Comparison of ENCODE assay signal across 18 cellular contexts in the genomic region with DNA sequence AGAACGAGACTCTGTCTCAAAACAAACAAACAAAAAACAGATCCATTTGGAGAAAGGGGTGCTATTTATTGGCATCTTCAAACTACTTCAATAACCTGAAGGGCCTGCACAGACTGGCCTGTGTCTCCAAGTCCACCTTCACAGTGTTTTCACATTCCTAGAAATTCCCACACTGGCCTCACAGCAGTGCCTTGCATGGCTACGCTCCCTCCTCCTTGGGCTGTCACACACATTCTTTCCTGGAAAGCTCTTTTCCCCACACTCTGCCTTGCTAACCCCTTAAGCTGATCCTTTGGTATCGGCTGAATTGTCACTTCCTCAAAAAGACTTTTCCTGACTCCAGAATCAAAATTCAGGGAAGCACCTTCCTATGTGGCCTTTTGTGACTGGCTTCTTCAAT. TPM values are rescaled to one million over a fixed set of nuclear protein-coding genes. Genes with fewer than 3 reads are reported as not detected.
DNase-seq lines count a peak whose midpoint lies in the region; ATAC-seq and TF ChIP-seq lines count a peak whose summit lies in the region.
"Had no signal": no experiment of that assay in that cellular context is flagged by ENCODE, and none has a peak within 500 bp of the region (broad histone marks: within the 10 kb centered on the region; RNA-seq: fewer than 3 reads in every experiment).

No MANE protein-coding gene starts in this region.

- no peak overlapping the region for H2BK12ac ChIP-seq in neuronal stem cell (ENCODE audit: low read length)

- intact Hi-C loops in psoas muscle (cut with DNase I), result no loop called here

- no peak overlapping the region for H2BK15ac ChIP-seq in neuronal stem cell (ENCODE audit: low read length)

- DNase-seq in ELF-1 (ENCODE audit: low read depth, low spot score) (peak; percentile 12), WTC11 (ENCODE audit: low spot score) (no peak), iPS-NIHi11 (ENCODE audit: low spot score) (peak; percentile 8), neuronal stem cell (ENCODE audit: low spot score) (no peak), NCI-H69 (lab: John Stamatoyannopoulos, UW) (no peak), psoas muscle (no peak)
- DNase-seq: 8988T; CD4-positive, alpha-beta memory T cell; DMS79 treated with DMSO at 0.1 percent for 48 hours; HFFc6 had no signal

- H2AK5ac ChIP-seq in neuronal stem cell (ENCODE audit: low read depth, low read length), result no peak overlapping the region

- H3K36me3 Mint-ChIP-seq in WTC11, result no peaks in the 10 kb centered on the region
- H3K36me3 Mint-ChIP-seq: CD4-positive, alpha-beta memory T cell had no signal

- no CpG with 5 or more reads among the region's 3 CpGs for WGBS in neuronal stem cell (ENCODE audit: extremely low coverage in 2 of 2, insufficient read length in 2 of 2, insufficient replicate concordance in 1 of 2), 2 donors
- WGBS in psoas muscle, 3 donors, result 90 to 93% (median 93%) methylated on average over 3 of the region's 3 CpGs

- no peak overlapping the region for H3K27ac Mint-ChIP-seq in WTC11
- H3K27ac Mint-ChIP-seq: HFFc6 had no signal

- H3K9ac ChIP-seq in neuronal stem cell (ENCODE audit: low read depth, low read length, poor library complexity), result no peak overlapping the region
- H3K9ac ChIP-seq: BLaER1 had no signal

- H3K27me3 Mint-ChIP-seq in WTC11 (ENCODE audit: low read depth), result no peaks in the 10 kb centered on the region
- H3K27me3 Mint-ChIP-seq: IgD-negative memory B cell had no signal

- H3K4me3 Mint-ChIP-seq in WTC11, result no peak overlapping the region
- H3K4me3 Mint-ChIP-seq: CD14-positive monocyte; CD4-positive, alpha-beta memory T cell; HFFc6; IgD-negative memory B cell had no signal

- H2BK120ac ChIP-seq in neuronal stem cell (ENCODE audit: low read depth, low read length), result no peak overlapping the region

- ATAC-seq in WTC11 (peak; percentile 53; the same call in 1 of the 2 replicates), HG03139 (IDR thresholded peaks at IDR 0.05; ENCODE audit: unreplicated experiment) (no peak), psoas muscle (no peak), GM18867 (IDR thresholded peaks at IDR 0.05; ENCODE audit: unreplicated experiment) (no peak)
- ATAC-seq: GM12878, HepG2 had no signal

- H3K9me3 ChIP-seq in neuronal stem cell (replicated peaks in 1 of 2; ENCODE audit: control insufficient read depth in 2 of 2, insufficient read depth in 1 of 2, low read depth in 1 of 2, low read length in 2 of 2) (no peaks in the 10 kb centered on the region), psoas muscle (no peaks in the 10 kb centered on the region)
- H3K9me3 ChIP-seq: HAP-1 had no signal

- no peak for TF ChIP-seq CTCF in WTC11 (IDR thresholded peaks at IDR 0.05)
- no peak for TF ChIP-seq CTCF in psoas muscle (IDR thresholded peaks at IDR 0.05)

- no peak overlapping the region for H4K8ac ChIP-seq in neuronal stem cell (ENCODE audit: low read depth, low read length)

- H3K27ac ChIP-seq in neuronal stem cell (replicated peaks; ENCODE audit: low read length) (no peak overlapping the region), psoas muscle (no peak overlapping the region)
- H3K27ac ChIP-seq: BLaER1 had no signal

- H3K18ac ChIP-seq in neuronal stem cell (ENCODE audit: low read length), result peak overlapping the region; percentile 74

- no peak overlapping the region for H3K14ac ChIP-seq in neuronal stem cell (ENCODE audit: low read length)

- H3K36me3 ChIP-seq in neuronal stem cell (replicated peaks in 1 of 2; ENCODE audit: control insufficient read depth in 2 of 2, insufficient read depth in 2 of 2, low read length in 2 of 2) (no peaks in the 10 kb centered on the region), psoas muscle (ENCODE audit: insufficient read depth in 1 of 2, low read depth in 1 of 2) (no peaks in the 10 kb centered on the region)
- H3K36me3 ChIP-seq: BLaER1, HAP-1 had no signal

- no peak overlapping the region for H3K23ac ChIP-seq in neuronal stem cell (ENCODE audit: low read depth, low read length, poor library complexity)

- no peaks in the 10 kb centered on the region for H3K27me3 ChIP-seq in neuronal stem cell (ENCODE audit: control insufficient read depth in 3 of 3, insufficient read depth in 3 of 3, low read depth in 1 of 3, low read length in 3 of 3)
- H3K27me3 ChIP-seq in psoas muscle (ENCODE audit: insufficient read depth in 3 of 3, low read length in 2 of 3), result no peaks in the 10 kb centered on the region
- H3K27me3 ChIP-seq: BLaER1 had no signal

- H3K4ac ChIP-seq in neuronal stem cell (ENCODE audit: low read length), result no peak overlapping the region

- POLR2A ChIA-PET in WTC11 (lab: Charles Lee), result no interaction called here

- H4K91ac ChIP-seq in neuronal stem cell (ENCODE audit: low read depth, low read length, poor library complexity), result no peak overlapping the region

- H3K4me3 ChIP-seq in neuronal stem cell (ENCODE audit: low read length in 2 of 2), result no peak overlapping the region
- no peak overlapping the region for H3K4me3 ChIP-seq in psoas muscle
- H3K4me3 ChIP-seq: BLaER1, GM12878, HAP-1 had no signal

- H2BK5ac ChIP-seq in neuronal stem cell (ENCODE audit: low read length), result no peak overlapping the region

- no peaks in the 10 kb centered on the region for H3K79me1 ChIP-seq in neuronal stem cell (ENCODE audit: low read depth, low read length)

- no peak overlapping the region for H2AFZ ChIP-seq in neuronal stem cell (ENCODE audit: low read length)

- H3K4me1 ChIP-seq in neuronal stem cell (ENCODE audit: control insufficient read depth in 2 of 2, insufficient read depth in 1 of 2, low read depth in 1 of 2, low read length in 2 of 2) (no peaks in the 10 kb centered on the region), psoas muscle (no peaks in the 10 kb centered on the region)
- H3K4me1 ChIP-seq: HAP-1 had no signal

- H3K9me3 Mint-ChIP-seq in WTC11, result no peaks in the 10 kb centered on the region
- H3K9me3 Mint-ChIP-seq: HFFc6, IgD-negative memory B cell had no signal

- CTCF ChIA-PET in WTC11 (lab: Charles Lee), result interaction anchor here (0.9 kb wide), 1 partner anchor 161 kb away, joined by 3 read pairs; no protein-coding TSS in a partner anchor

- H3K4me2 ChIP-seq in neuronal stem cell (ENCODE audit: insufficient read depth, low read length, poor library complexity, severe bottlenecking), result no peak overlapping the region
- H3K4me2 ChIP-seq: BLaER1 had no signal

- H3K4me1 Mint-ChIP-seq in WTC11, result 0 out of 2 replicates have a peak, but pooled peaks cover 5% of the 10 kb centered on the region

TF ChIP-seq in WTC11, 78 proteins besides CTCF, POLR2A, EP300 and RAD21:
- TF ChIP-seq, protein P1, sequence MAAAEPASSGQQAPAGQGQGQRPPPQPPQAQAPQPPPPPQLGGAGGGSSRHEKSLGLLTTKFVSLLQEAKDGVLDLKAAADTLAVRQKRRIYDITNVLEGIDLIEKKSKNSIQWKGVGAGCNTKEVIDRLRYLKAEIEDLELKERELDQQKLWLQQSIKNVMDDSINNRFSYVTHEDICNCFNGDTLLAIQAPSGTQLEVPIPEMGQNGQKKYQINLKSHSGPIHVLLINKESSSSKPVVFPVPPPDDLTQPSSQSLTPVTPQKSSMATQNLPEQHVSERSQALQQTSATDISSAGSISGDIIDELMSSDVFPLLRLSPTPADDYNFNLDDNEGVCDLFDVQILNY (CRISPR knock-in tag; IDR thresholded peaks at IDR 0.05), result no peak
- TF ChIP-seq TEAD4 (CRISPR knock-in tag; IDR thresholded peaks at IDR 0.05), result no peak
- no peak for TF ChIP-seq ZNF317 (CRISPR knock-in tag; IDR thresholded peaks at IDR 0.05; ENCODE audit: borderline replicate concordance, low read depth)
- TF ChIP-seq, protein P2, sequence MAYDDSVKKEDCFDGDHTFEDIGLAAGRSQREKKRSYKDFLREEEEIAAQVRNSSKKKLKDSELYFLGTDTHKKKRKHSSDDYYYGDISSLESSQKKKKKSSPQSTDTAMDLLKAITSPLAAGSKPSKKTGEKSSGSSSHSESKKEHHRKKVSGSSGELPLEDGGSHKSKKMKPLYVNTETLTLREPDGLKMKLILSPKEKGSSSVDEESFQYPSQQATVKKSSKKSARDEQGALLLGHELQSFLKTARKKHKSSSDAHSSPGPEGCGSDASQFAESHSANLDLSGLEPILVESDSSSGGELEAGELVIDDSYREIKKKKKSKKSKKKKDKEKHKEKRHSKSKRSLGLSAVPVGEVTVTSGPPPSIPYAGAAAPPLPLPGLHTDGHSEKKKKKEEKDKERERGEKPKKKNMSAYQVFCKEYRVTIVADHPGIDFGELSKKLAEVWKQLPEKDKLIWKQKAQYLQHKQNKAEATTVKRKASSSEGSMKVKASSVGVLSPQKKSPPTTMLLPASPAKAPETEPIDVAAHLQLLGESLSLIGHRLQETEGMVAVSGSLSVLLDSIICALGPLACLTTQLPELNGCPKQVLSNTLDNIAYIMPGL (CRISPR knock-in tag; IDR thresholded peaks at IDR 0.05), result no peak

RNA-seq across cellular contexts. Expression of gene FAM151B, which starts 19.8 kb away (rescaled TPM):
- total RNA-seq in WTC11 (2021) (0.48 to 0.94 TPM (median 0.62 TPM) in 3 replicates), psoas muscle (1 to 10 TPM in 2 of 4 donors, under 1 TPM in 2; 0.63 to 1.4 (median 1.1) TPM)
- polyA plus RNA-seq in neuronal stem cell (2013, experiment 1 of 2), result 1.7 TPM
- 1.6 TPM for polyA plus RNA-seq in neuronal stem cell (2013, experiment 2 of 2)
- 1 to 10 TPM in 1 of 3 donors, under 1 TPM in 2; 0.36 to 2.1 (median 0.68) TPM for polyA plus RNA-seq in psoas muscle
- polyA plus RNA-seq: IgD-negative memory B cell had no signal

Comparison
In these comparisons a context has a peak if more than half of its experiments do, and no peak if none do; other contexts are left out.
1. DNase-seq: peak in ELF-1 (single experiment) and iPS-NIHi11 (single experiment); none in WTC11 (single experiment), neuronal stem cell (single experiment), NCI-H69 (single experiment) and psoas muscle (0 of 2).